ENCODE assay signal across 8 cellular contexts in the genomic region with DNA sequence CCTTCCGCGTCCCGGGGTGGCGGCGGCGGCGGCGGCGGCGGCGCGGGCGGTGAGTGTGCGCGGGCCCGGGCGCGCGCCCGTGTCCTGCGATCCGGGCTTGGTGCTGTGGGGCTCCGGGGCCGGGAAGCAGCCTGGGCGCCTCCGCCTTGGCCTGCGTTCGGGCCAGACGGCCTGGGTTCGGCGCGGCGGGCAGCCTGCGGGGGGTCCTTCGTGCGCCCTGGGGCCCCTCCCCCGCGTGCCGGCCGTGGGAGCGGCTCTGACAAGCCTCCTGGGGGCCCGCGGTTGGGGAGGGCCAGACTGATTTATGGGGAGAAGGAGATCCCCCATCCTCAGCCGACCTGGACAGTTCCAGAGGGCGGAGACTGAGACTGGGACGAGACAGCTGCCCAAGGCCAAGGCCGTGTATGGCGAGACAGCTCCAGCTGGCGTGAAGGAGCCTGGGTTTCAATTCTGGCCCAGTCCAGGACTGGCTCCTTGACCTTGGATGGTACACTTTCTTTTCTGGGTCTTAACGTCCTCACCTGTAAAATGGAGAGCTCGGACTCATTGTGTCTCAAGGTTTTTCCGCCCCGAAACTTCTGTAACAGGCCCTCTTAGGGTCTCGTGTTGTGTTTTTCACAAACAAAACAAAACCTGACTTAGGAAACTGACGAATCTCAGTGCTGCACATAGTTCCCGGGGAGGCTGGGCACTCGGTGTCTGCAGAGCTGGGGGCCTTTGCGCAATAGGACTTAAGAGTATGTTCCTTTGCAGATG. TPM values are rescaled to one million over a fixed set of nuclear protein-coding genes. Genes with fewer than 3 reads are reported as not detected.
DNase-seq lines count a peak whose midpoint lies in the region; ATAC-seq and TF ChIP-seq lines count a peak whose summit lies in the region.

No MANE protein-coding gene starts in this region.

- H3K36me3 Mint-ChIP-seq in endodermal cell (ENCODE audit: low read depth), result no peaks in the 10 kb centered on the region

- H3K4me1 ChIP-seq in endodermal cell (ENCODE audit: control insufficient read depth, insufficient read depth, low read length), result peaks cover 8% of the 10 kb centered on the region
- peaks cover 16 to 44% (median 37%) of the 10 kb centered on the region in 4 donors for H3K4me1 ChIP-seq in stomach

- H3K4me1 Mint-ChIP-seq in endodermal cell, result peaks cover 21% of the 10 kb centered on the region

- peaks cover 4% of the 10 kb centered on the region for H3K27me3 ChIP-seq in endodermal cell (ENCODE audit: control insufficient read depth, insufficient read depth, low read length, poor library complexity, severe bottlenecking)
- H3K27me3 ChIP-seq in stomach, result no peaks in the 10 kb centered on the region

- H3K27ac ChIP-seq in endodermal cell (ENCODE audit: low read depth, low read length) (no peak overlapping the region), stomach (peak overlapping the region; percentile 90 to 95 (median 95))

- TF ChIP-seq POLR2A in stomach (IDR thresholded peaks at IDR 0.05), result no peak

- peak overlapping the region; percentile 80 for H3K27ac Mint-ChIP-seq in endodermal cell

- no peak for TF ChIP-seq CTCF in endodermal cell (conservative IDR thresholded peaks at IDR 0.05)
- no peak for TF ChIP-seq CTCF in stomach (IDR thresholded peaks at IDR 0.05)

- peaks cover 5% of the 10 kb centered on the region for H3K9me3 Mint-ChIP-seq in endodermal cell

- H3K9me3 ChIP-seq in endodermal cell (ENCODE audit: control insufficient read depth, low read length), result no peaks in the 10 kb centered on the region
- H3K9me3 ChIP-seq in stomach, result no peaks in the 10 kb centered on the region

- no peaks in the 10 kb centered on the region for H3K36me3 ChIP-seq in endodermal cell (ENCODE audit: control insufficient read depth, insufficient read depth, low read length)
- no peaks in the 10 kb centered on the region for H3K36me3 ChIP-seq in stomach

- H3K4me3 Mint-ChIP-seq in endodermal cell, result peak overlapping the region; percentile 60

- peaks cover 14% of the 10 kb centered on the region for H3K27me3 Mint-ChIP-seq in endodermal cell (ENCODE audit: insufficient read depth)

- peak in 3 of 4 experiments; percentile 31 to 41 (median 37) for DNase-seq in activated CD4-positive, CD25-positive, alpha-beta regulatory T cell (lab: John Stamatoyannopoulos, UW)
- no peak for DNase-seq in activated CD4-positive, CD25-positive, alpha-beta regulatory T cell treated with anti-CD3 and anti-CD28 coated beads, Interleukin-2, amount 50 U/mL, for 72 hours
- DNase-seq in NCI-H1092 treated with DMSO at 0.1 percent for 48 hours (lab: John Stamatoyannopoulos, UW) (peak; percentile 76), endodermal cell (peak; percentile 81), mesenteric fat pad (ENCODE audit: low spot score) (peak; percentile 90), stomach (peak; percentile 55)
- DNase-seq in activated CD4-positive, alpha-beta T cell treated with anti-CD3 and anti-CD28 coated beads, Interleukin-2, amount 50 U/mL, for 1 hour, result peak; percentile 50

- no peak for TF ChIP-seq EP300 in stomach (IDR thresholded peaks at IDR 0.05)

- intact Hi-C loops in stomach (cut with DNase I; ENCODE audit: low total_unique reads), result no loop called here

- H3K4me3 ChIP-seq in endodermal cell (ENCODE audit: low read length) (peak overlapping the region; percentile 77), stomach (peak overlapping the region; percentile 62 to 82 (median 76))

- 16 to 44% methylated on average over 19 to 58 of the region's 58 CpGs for WGBS in endodermal cell (ENCODE audit: insufficient coverage in 1 of 2, insufficient read length in 1 of 2), 2 experiments
- WGBS in stomach, 5 donors, result 2 to 6% (median 4%) methylated on average over 17 to 58 of the region's 58 CpGs

- peak overlapping the region; percentile 28 for H3K9ac ChIP-seq in endodermal cell (ENCODE audit: extremely low read depth, low read length, poor library complexity, severe bottlenecking)

- ATAC-seq in HG02623 (IDR thresholded peaks at IDR 0.05; ENCODE audit: unreplicated experiment), result peak; percentile 37

RNA-seq across cellular contexts. Expression of gene TMEM268, which starts 0.6 kb away (rescaled TPM):
- total RNA-seq in endodermal cell (1 to 10 TPM; 6.8 to 8.2 TPM), mesenteric fat pad (32.7 TPM), stomach (10 to 100 TPM in 2 of 5 donors, 1 to 10 TPM in 3; 4.1 to 33.3 (median 6.2) TPM)
- 6.9 TPM for polyA plus RNA-seq in endodermal cell (2013, experiment 1 of 2)
- polyA plus RNA-seq in endodermal cell (2013, experiment 2 of 2), result 5.4 TPM
- polyA plus RNA-seq in stomach, result 1 to 10 TPM; 3.6 to 4.6 (median 4.1) TPM

RNA-seq across cellular contexts. Expression of gene ATP6V1G1, which starts 24.1 kb away (rescaled TPM):
- total RNA-seq in endodermal cell, result 100 to 1,000 TPM; 123 TPM
- 185 TPM for polyA plus RNA-seq in endodermal cell (2013, experiment 1 of 2)
- polyA plus RNA-seq in endodermal cell (2013, experiment 2 of 2), result 188 TPM
- total RNA-seq in mesenteric fat pad, result 70.4 TPM
- 100 to 1,000 TPM in 3 of 5 donors, 10 to 100 TPM in 2; 27.5 to 259 (median 159) TPM for total RNA-seq in stomach
- polyA plus RNA-seq in stomach, result 100 to 1,000 TPM; 137 to 302 (median 263) TPM

RNA-seq across cellular contexts. Expression of gene TEX53, which starts 45.9 kb away (rescaled TPM):
- total RNA-seq in endodermal cell, result not detected
- polyA plus RNA-seq in endodermal cell (2013, experiment 1 of 2), result not detected
- not detected for polyA plus RNA-seq in endodermal cell (2013, experiment 2 of 2)
- total RNA-seq in mesenteric fat pad, result not detected
- not detected for total RNA-seq in stomach
- polyA plus RNA-seq in stomach, result not detected
